ENCODE assay signal across 14 cellular contexts in the genomic region with DNA sequence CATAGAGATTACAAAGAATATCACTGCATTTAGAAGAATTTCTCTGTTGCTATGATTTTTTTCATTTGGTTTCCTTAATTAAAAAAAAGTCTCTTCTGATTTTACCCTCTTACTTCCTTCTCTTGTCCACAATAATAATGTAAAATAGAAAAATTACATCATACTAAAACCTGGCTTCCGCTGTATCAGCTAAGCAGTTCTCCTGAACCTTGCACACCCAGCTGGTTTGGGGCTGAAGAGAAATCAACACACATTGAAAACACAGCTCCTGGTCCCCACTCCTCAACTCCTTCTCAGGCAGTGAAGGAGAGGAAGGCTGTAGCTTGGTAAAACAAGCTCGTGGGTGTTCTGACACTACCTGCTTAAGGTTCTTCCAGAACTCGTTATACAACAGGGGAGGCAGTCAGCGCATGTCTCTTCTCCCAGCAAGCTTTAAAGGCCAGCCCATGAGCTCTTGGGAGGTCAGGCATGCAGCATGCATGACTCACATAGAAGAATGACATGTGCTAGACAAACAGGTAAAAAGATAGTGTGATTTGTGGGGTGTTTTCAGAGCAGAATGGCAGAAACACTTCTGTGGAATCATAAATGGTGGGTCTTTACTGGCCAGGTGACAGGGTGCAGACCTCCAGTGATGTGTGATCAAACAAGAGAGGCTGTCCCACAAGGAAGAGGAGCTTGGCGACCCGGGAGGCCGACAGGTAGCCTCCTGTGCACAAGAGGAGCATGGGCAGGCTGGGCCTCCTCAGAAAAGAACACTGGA.
DNase-seq lines count a peak whose midpoint lies in the region; ATAC-seq, FAIRE-seq and TF ChIP-seq lines count a peak whose summit lies in the region.
"Had no signal": no experiment of that assay in that cellular context is flagged by ENCODE, and none has a peak within 500 bp of the region (broad histone marks: within the 10 kb centered on the region; RNA-seq: fewer than 3 reads in every experiment).

No MANE protein-coding gene starts in this region.

- H3K27me3 Mint-ChIP-seq in activated T-cell treated with anti-CD3 and anti-CD28 coated beads, Interleukin-2, amount 50 U/mL, for 24 hours: no peaks in the 10 kb centered on the region
- H3K27me3 Mint-ChIP-seq in activated T-cell treated with anti-CD3 and anti-CD28 coated beads, Interleukin-2, amount 50 U/mL, for 4 hours (ENCODE audit: low read depth): no peaks in the 10 kb centered on the region
- H3K27me3 Mint-ChIP-seq in astrocyte (ENCODE audit: low read depth, unreplicated experiment) (no peaks in the 10 kb centered on the region), nephron progenitor cell (ENCODE audit: low read depth, poor library complexity) (peaks cover 2% of the 10 kb centered on the region)

- DNase-seq in activated T-cell treated with anti-CD3 and anti-CD28 coated beads, Interleukin-2, amount 50 U/mL, for 24 hours: no peak
- no peak for DNase-seq in activated T-cell treated with anti-CD3 and anti-CD28 coated beads, Interleukin-2, amount 50 U/mL, for 4 hours
- DNase-seq in astrocyte (ENCODE audit: low read depth) (no peak), left lung (no peak), thyroid gland (peak; percentile 82 to 83), cardiac septum (ENCODE audit: low spot score) (no peak), nephron progenitor cell (no peak), DMS 273 treated with DMSO at 0.1 percent for 48 hours (lab: John Stamatoyannopoulos, UW) (no peak)
- DNase-seq: activated CD4-positive, CD25-positive, alpha-beta regulatory T cell; NCI-H1694; NCI-H82 had no signal

- no peaks in the 10 kb centered on the region for H3K9me3 Mint-ChIP-seq in activated T-cell treated with anti-CD3 and anti-CD28 coated beads, Interleukin-2, amount 50 U/mL, for 24 hours
- no peaks in the 10 kb centered on the region for H3K9me3 Mint-ChIP-seq in activated T-cell treated with anti-CD3 and anti-CD28 coated beads, Interleukin-2, amount 50 U/mL, for 4 hours
- H3K9me3 Mint-ChIP-seq in astrocyte (ENCODE audit: unreplicated experiment) (no peaks in the 10 kb centered on the region), nephron progenitor cell (peaks cover 2% of the 10 kb centered on the region)
- H3K9me3 Mint-ChIP-seq: activated T-helper 2 cell treated with anti-CD3 and anti-CD28 coated beads, Interferon-gamma antibody, Interleukin-2, Interleukin-4, amounts not matched to agents 10 μg/mL and 5 μg/mL and 100 μg/mL, durations not matched to agents 14 hours and 24 hours and 36 hours had no signal

- no peak overlapping the region for H3K9ac ChIP-seq in astrocyte (ENCODE audit: low read length)

- no peak overlapping the region for H2AFZ ChIP-seq in astrocyte (ENCODE audit: low read depth, low read length)

- H3K9me3 ChIP-seq in astrocyte (ENCODE audit: insufficient read depth, low read depth, low read length) (no peaks in the 10 kb centered on the region), left lung (no peaks in the 10 kb centered on the region), thyroid gland (no peaks in the 10 kb centered on the region)

- H4K20me1 ChIP-seq in astrocyte (ENCODE audit: insufficient read depth, low read length): peaks cover 7% of the 10 kb centered on the region

- 64 to 73% methylated on average over 7 of the region's 7 CpGs for WGBS in thyroid gland, 2 donors

- H3K27me3 ChIP-seq in astrocyte (ENCODE audit: insufficient read depth, low read length): no peaks in the 10 kb centered on the region
- no peaks in the 10 kb centered on the region for H3K27me3 ChIP-seq in left lung
- H3K27me3 ChIP-seq in thyroid gland: no peaks in the 10 kb centered on the region

- H3K4me1 ChIP-seq in astrocyte (ENCODE audit: insufficient read depth, low read length): no peaks in the 10 kb centered on the region
- H3K4me1 ChIP-seq in left lung: peaks cover 0 to 5% of the 10 kb centered on the region in 2 donors
- peaks cover 10 to 24% of the 10 kb centered on the region in 2 donors for H3K4me1 ChIP-seq in thyroid gland

- no peak overlapping the region for H3K4me2 ChIP-seq in astrocyte (ENCODE audit: low read length)

- TF ChIP-seq CTCF in astrocyte (IDR thresholded peaks at IDR 0.05; ENCODE audit: insufficient read depth, low read depth, low read length) (no peak), left lung (IDR thresholded peaks at IDR 0.05) (no peak), thyroid gland (IDR thresholded peaks at IDR 0.05) (no peak), nephron progenitor cell (IDR thresholded peaks at IDR 0.05) (no peak)

- H3K4me3 ChIP-seq in astrocyte (ENCODE audit: insufficient read depth, low read depth, low read length) (no peak overlapping the region), left lung (no peak overlapping the region), thyroid gland (replicated peaks in 1 of 3) (no peak overlapping the region)
- H3K4me3 ChIP-seq: SK-N-MC had no signal

- peak in 1 of 2 donors; percentile 42 for TF ChIP-seq POLR2A in thyroid gland (IDR thresholded peaks at IDR 0.05)

- H3K27ac ChIP-seq in astrocyte (ENCODE audit: low read depth, low read length) (no peak overlapping the region), left lung (peak overlapping the region in 1 of 2 donors; percentile 28), thyroid gland (peak overlapping the region; percentile 35 to 77 (median 74))
- H3K27ac ChIP-seq: SK-N-MC had no signal

- FAIRE-seq in astrocyte (lab: Jason Lieb, UNC): no peak
- FAIRE-seq: colon had no signal

- peaks cover 38% of the 10 kb centered on the region for H3K4me1 Mint-ChIP-seq in activated T-cell treated with anti-CD3 and anti-CD28 coated beads, Interleukin-2, amount 50 U/mL, for 24 hours (ENCODE audit: low read depth)
- peaks cover 17% of the 10 kb centered on the region for H3K4me1 Mint-ChIP-seq in activated T-cell treated with anti-CD3 and anti-CD28 coated beads, Interleukin-2, amount 50 U/mL, for 4 hours (ENCODE audit: low read depth)
- H3K4me1 Mint-ChIP-seq in astrocyte (ENCODE audit: low read depth, unreplicated experiment) (peaks cover 21% of the 10 kb centered on the region), nephron progenitor cell (peaks cover 17% of the 10 kb centered on the region)

- ATAC-seq in activated T-cell treated with anti-CD3 and anti-CD28 coated beads, Interleukin-2, amount 50 U/mL, for 4 hours: no peak
- peak; percentile 83 for ATAC-seq in left lung

- H3K36me3 ChIP-seq in astrocyte (ENCODE audit: insufficient read depth, low read length) (no peaks in the 10 kb centered on the region), left lung (peaks cover 0 to 47% of the 10 kb centered on the region in 2 donors), thyroid gland (peaks cover 0 to 3% of the 10 kb centered on the region in 2 donors)

- H3K27ac Mint-ChIP-seq in activated T-cell treated with anti-CD3 and anti-CD28 coated beads, Interleukin-2, amount 50 U/mL, for 24 hours: peak overlapping the region; percentile 80
- H3K27ac Mint-ChIP-seq in astrocyte (ENCODE audit: unreplicated experiment): peak overlapping the region; percentile 29
- H3K27ac Mint-ChIP-seq in nephron progenitor cell: no peak overlapping the region
- H3K27ac Mint-ChIP-seq: activated T-helper 2 cell treated with anti-CD3 and anti-CD28 coated beads, Interferon-gamma antibody, Interleukin-2, Interleukin-4, amounts not matched to agents 10 μg/mL and 5 μg/mL and 100 μg/mL, durations not matched to agents 14 hours and 24 hours and 36 hours had no signal

- peaks cover 96% of the 10 kb centered on the region for H3K36me3 Mint-ChIP-seq in activated T-cell treated with anti-CD3 and anti-CD28 coated beads, Interleukin-2, amount 50 U/mL, for 24 hours (ENCODE audit: low read depth)
- peaks cover 41% of the 10 kb centered on the region for H3K36me3 Mint-ChIP-seq in activated T-cell treated with anti-CD3 and anti-CD28 coated beads, Interleukin-2, amount 50 U/mL, for 4 hours (ENCODE audit: insufficient read depth)
- peaks cover 19% of the 10 kb centered on the region for H3K36me3 Mint-ChIP-seq in astrocyte (ENCODE audit: low read depth, unreplicated experiment)
- H3K36me3 Mint-ChIP-seq in nephron progenitor cell (ENCODE audit: low read depth): peaks cover 55% of the 10 kb centered on the region

- intact Hi-C loops in left lung (cut with DNase I): no loop called here
- intact Hi-C loops in thyroid gland (cut with DNase I): no loop called here
- intact Hi-C loops in cardiac septum (cut with DNase I): no loop called here

- H3K4me3 Mint-ChIP-seq in activated T-cell treated with anti-CD3 and anti-CD28 coated beads, Interleukin-2, amount 50 U/mL, for 24 hours: no peak overlapping the region
- H3K4me3 Mint-ChIP-seq in activated T-cell treated with anti-CD3 and anti-CD28 coated beads, Interleukin-2, amount 50 U/mL, for 4 hours: no peak overlapping the region
- H3K4me3 Mint-ChIP-seq in astrocyte (ENCODE audit: unreplicated experiment) (no peak overlapping the region), nephron progenitor cell (no peak overlapping the region)

- no peaks in the 10 kb centered on the region for H3K79me2 ChIP-seq in astrocyte (ENCODE audit: insufficient read depth, low read length)

Comparison
In these comparisons a context has a peak if more than half of its experiments do, and no peak if none do; other contexts are left out.
1. DNase-seq: peak in thyroid gland (2 of 2); none in activated T-cell treated with anti-CD3 and anti-CD28 coated beads, Interleukin-2, amount 50 U/mL, for 24 hours (single experiment), activated T-cell treated with anti-CD3 and anti-CD28 coated beads, Interleukin-2, amount 50 U/mL, for 4 hours (single experiment), astrocyte (single experiment), left lung (0 of 2), cardiac septum (single experiment), nephron progenitor cell (single experiment) and DMS 273 treated with DMSO at 0.1 percent for 48 hours (single experiment).